Comparison of ENCODE assay signal across 8 cellular contexts in the genomic region with DNA sequence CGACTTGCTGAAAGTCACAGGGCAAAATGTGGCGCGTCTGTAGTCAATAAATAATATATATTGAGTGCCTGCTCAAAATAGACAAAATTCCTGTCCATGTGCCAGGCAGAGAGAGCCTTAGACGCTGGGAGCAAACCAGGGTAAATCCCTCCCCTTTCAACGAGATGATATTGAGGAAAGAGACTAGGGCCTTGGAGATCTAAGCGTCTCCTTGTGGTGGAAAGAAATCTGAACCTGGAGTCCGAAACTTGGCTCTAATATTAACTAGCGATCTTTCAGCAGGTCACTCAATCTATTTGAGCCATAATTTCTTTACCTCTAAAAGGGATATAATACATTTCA. TPM values are rescaled to one million over a fixed set of nuclear protein-coding genes. Genes with fewer than 3 reads are reported as not detected.
DNase-seq lines count a peak whose midpoint lies in the region; TF ChIP-seq lines count a peak whose summit lies in the region.

No MANE protein-coding gene starts in this region.

- no peak overlapping the region for H3K9ac ChIP-seq in neural progenitor cell

- H3K79me2 ChIP-seq in neural progenitor cell (ENCODE audit: low read depth), result peaks cover 41% of the 10 kb centered on the region

- H3F3A ChIP-seq in neural progenitor cell (ENCODE audit: low read depth), result peaks cover 35% of the 10 kb centered on the region

- H3K27me3 Mint-ChIP-seq in chondrocyte (ENCODE audit: low read depth) (no peaks in the 10 kb centered on the region), neural progenitor cell (ENCODE audit: insufficient read depth, low read depth) (no peaks in the 10 kb centered on the region)

- H4K20me1 ChIP-seq in neural progenitor cell (ENCODE audit: low read depth), result peaks cover 27% of the 10 kb centered on the region

- POLR2A ChIA-PET in HEK293T (lab: Yijun Ruan, JAX), result interaction anchor here (1.5 to 2.4 kb wide), 2 partner anchors 97 to 213 kb away, joined by 4 to 5 read pairs; partner anchors contain the start of gene RNU5B-1

- H3K4me3 Mint-ChIP-seq in chondrocyte (ENCODE audit: unreplicated experiment), result peak overlapping the region; percentile 86
- H3K4me3 Mint-ChIP-seq in neural progenitor cell, result peak overlapping the region; percentile 93

- TF ChIP-seq CTCF in chondrocyte (IDR thresholded peaks at IDR 0.05) (no peak), neural progenitor cell (IDR thresholded peaks at IDR 0.05) (no peak)

- H3K27me3 ChIP-seq in neural progenitor cell, result no peaks in the 10 kb centered on the region

- H3K36me3 ChIP-seq in neural progenitor cell, result peaks cover 6% of the 10 kb centered on the region

- H2AFZ ChIP-seq in neural progenitor cell (replicated peaks), result peak overlapping the region; percentile 85

- no peaks in the 10 kb centered on the region for H3K9me3 ChIP-seq in neural progenitor cell (ENCODE audit: low read depth)

- CTCF ChIA-PET in HEK293T (lab: Yijun Ruan, JAX), result interaction anchor here (1.0 kb wide), 1 partner anchor 13 kb away, joined by 4 read pairs; no protein-coding TSS in a partner anchor

- H3K4me3 ChIP-seq in Jurkat, Clone E6-1 (ENCODE audit: low read length), result peak overlapping the region; percentile 99
- peak overlapping the region; percentile 92 for H3K4me3 ChIP-seq in neural progenitor cell

- H3K4me1 ChIP-seq in neural progenitor cell, result peaks cover 9% of the 10 kb centered on the region

- no peak overlapping the region for H3K27ac ChIP-seq in neural progenitor cell

- H3K4me1 Mint-ChIP-seq in chondrocyte (ENCODE audit: low read depth) (peaks cover 22% of the 10 kb centered on the region), neural progenitor cell (peaks cover 15% of the 10 kb centered on the region)

- DNase-seq in DMS114 treated with DMSO at 0.1 percent for 48 hours (lab: John Stamatoyannopoulos, UW; ENCODE audit: unreplicated experiment) (peak; percentile 73), chondrocyte (ENCODE audit: low spot score) (no peak), neural progenitor cell (ENCODE audit: low spot score) (no peak), A172 (ENCODE audit: low spot score) (no peak), DMS53 (lab: John Stamatoyannopoulos, UW) (no peak), NCI-H146 treated with DMSO at 0.1 percent for 48 hours (lab: John Stamatoyannopoulos, UW; ENCODE audit: unreplicated experiment) (no peak), HEK293T (ENCODE audit: extremely low spot score) (no peak)
- no peak for DNase-seq in Jurkat, Clone E6-1 (ENCODE audit: low read depth, low spot score)

- H3K4me2 ChIP-seq in neural progenitor cell, result peak overlapping the region; percentile 6

- peak overlapping the region; percentile 83 for H3K27ac Mint-ChIP-seq in chondrocyte (ENCODE audit: unreplicated experiment)
- H3K27ac Mint-ChIP-seq in neural progenitor cell, result peak overlapping the region; percentile 86

- no peaks in the 10 kb centered on the region for H3K36me3 Mint-ChIP-seq in chondrocyte (ENCODE audit: low read depth)
- no peaks in the 10 kb centered on the region for H3K36me3 Mint-ChIP-seq in neural progenitor cell

- no peaks in the 10 kb centered on the region for H3K9me3 Mint-ChIP-seq in chondrocyte (ENCODE audit: low read depth)
- H3K9me3 Mint-ChIP-seq in neural progenitor cell, result no peaks in the 10 kb centered on the region

TF ChIP-seq in HEK293T, 16 proteins besides CTCF, POLR2A, EP300 and RAD21:
- TF ChIP-seq ARNT (IDR thresholded peaks at IDR 0.05), result no peak
- TF ChIP-seq TARDBP (IDR thresholded peaks at IDR 0.05), result no peak
- TF ChIP-seq, protein P1, sequence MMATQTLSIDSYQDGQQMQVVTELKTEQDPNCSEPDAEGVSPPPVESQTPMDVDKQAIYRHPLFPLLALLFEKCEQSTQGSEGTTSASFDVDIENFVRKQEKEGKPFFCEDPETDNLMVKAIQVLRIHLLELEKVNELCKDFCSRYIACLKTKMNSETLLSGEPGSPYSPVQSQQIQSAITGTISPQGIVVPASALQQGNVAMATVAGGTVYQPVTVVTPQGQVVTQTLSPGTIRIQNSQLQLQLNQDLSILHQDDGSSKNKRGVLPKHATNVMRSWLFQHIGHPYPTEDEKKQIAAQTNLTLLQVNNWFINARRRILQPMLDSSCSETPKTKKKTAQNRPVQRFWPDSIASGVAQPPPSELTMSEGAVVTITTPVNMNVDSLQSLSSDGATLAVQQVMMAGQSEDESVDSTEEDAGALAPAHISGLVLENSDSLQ (IDR thresholded peaks at IDR 0.05), result no peak
- no peak for TF ChIP-seq NFRKB (IDR thresholded peaks at IDR 0.05)
- no peak for TF ChIP-seq BHLHE40 (IDR thresholded peaks at IDR 0.05; ENCODE audit: borderline replicate concordance)
- TF ChIP-seq ELF4 (IDR thresholded peaks at IDR 0.05), result no peak
- no peak for TF ChIP-seq SP1 (IDR thresholded peaks at IDR 0.05)
- TF ChIP-seq FOXM1 (IDR thresholded peaks at IDR 0.05; ENCODE audit: borderline replicate concordance), result no peak
- no peak for TF ChIP-seq SUZ12 (IDR thresholded peaks at IDR 0.05)
- no peak for TF ChIP-seq FOXK2 (IDR thresholded peaks at IDR 0.05)

RNA-seq across cellular contexts. Expression of gene DPP8, which starts 0.3 kb away (rescaled TPM):
- polyA plus RNA-seq in Jurkat, Clone E6-1 (2012; ENCODE audit: insufficient read depth, insufficient read length), result 18.7 TPM
- total RNA-seq in chondrocyte (26.5 to 31.8 TPM (median 31.3 TPM) in 3 replicates), neural progenitor cell (ENCODE audit: low replicate concordance) (25.9 and 39.0 TPM in 2 replicates)
- 20.6 and 29.0 TPM in 2 replicates for total RNA-seq in A172 (2014; rRNA removed; shearing (Covaris generic))

RNA-seq across cellular contexts. Expression of gene HACD3, which starts 12.4 kb away (rescaled TPM):
- polyA plus RNA-seq in Jurkat, Clone E6-1 (2012; ENCODE audit: insufficient read depth, insufficient read length), result 74.6 TPM
- total RNA-seq in chondrocyte, result 68.2 to 80.4 TPM (median 69.9 TPM) in 3 replicates
- 209 and 271 TPM in 2 replicates for total RNA-seq in neural progenitor cell (ENCODE audit: low replicate concordance)
- 148 and 149 TPM in 2 replicates for total RNA-seq in A172 (2014; rRNA removed; shearing (Covaris generic))
